19 cellular contexts compared by ENCODE assay signal in the genomic region with DNA sequence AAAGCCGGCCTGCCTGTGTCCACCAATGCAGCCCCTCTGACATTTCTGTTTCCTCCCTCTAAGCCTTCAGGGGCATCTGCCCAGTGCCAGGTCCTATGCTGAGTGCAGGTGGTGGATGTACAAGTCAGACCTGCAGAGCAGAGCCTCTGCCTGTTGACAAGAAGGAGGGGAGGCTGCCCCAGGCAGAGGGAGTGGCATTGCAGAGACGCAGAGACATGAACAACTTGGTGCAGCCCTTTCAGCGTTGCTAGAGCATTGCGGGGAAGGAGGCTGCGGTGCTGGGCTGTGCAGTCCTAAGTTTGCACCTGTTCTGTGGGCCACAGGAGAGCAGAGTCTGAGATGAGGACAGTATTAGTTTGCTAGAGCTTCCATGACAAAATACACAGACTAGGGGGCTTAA.
DNase-seq lines count a peak whose midpoint lies in the region; ATAC-seq, FAIRE-seq and TF ChIP-seq lines count a peak whose summit lies in the region.
"Had no signal": no experiment of that assay in that cellular context is flagged by ENCODE, and none has a peak within 500 bp of the region (broad histone marks: within the 10 kb centered on the region; RNA-seq: fewer than 3 reads in every experiment).

No MANE protein-coding gene starts in this region.

- no peak for TF ChIP-seq CTCF in bronchial epithelial cell (IDR thresholded peaks at IDR 0.05; ENCODE audit: insufficient read depth, low read length, severe bottlenecking)
- no peak for TF ChIP-seq CTCF in type B pancreatic cell (conservative IDR thresholded peaks at IDR 0.05)
- no peak for TF ChIP-seq CTCF in omental fat pad (IDR thresholded peaks at IDR 0.05)

- no peak for FAIRE-seq in bronchial epithelial cell (lab: Jason Lieb, UNC)
- FAIRE-seq: G401.6 had no signal

- H3K27me3 ChIP-seq in bronchial epithelial cell (ENCODE audit: control insufficient read depth, insufficient read depth, low read length) (no peaks in the 10 kb centered on the region), MG63 (no peaks in the 10 kb centered on the region)

- H3K36me3 ChIP-seq in bronchial epithelial cell (ENCODE audit: control insufficient read depth, insufficient read depth, low read length) (no peaks in the 10 kb centered on the region), MG63 (no peaks in the 10 kb centered on the region)

- no peak overlapping the region for H3K27ac Mint-ChIP-seq in activated CD8-positive, alpha-beta memory T cell treated with anti-CD3 and anti-CD28 coated beads, Interleukin-2, amount 10 ng/mL, durations not matched to agents 7 days and 5 days
- H3K27ac Mint-ChIP-seq in type B pancreatic cell: peak overlapping the region; percentile 81
- H3K27ac Mint-ChIP-seq: B cell, H9 had no signal

- H3K27me3 Mint-ChIP-seq in activated CD8-positive, alpha-beta memory T cell treated with anti-CD3 and anti-CD28 coated beads, Interleukin-2, amount 10 ng/mL, durations not matched to agents 7 days and 5 days: peaks cover 19% of the 10 kb centered on the region
- no peaks in the 10 kb centered on the region for H3K27me3 Mint-ChIP-seq in type B pancreatic cell

- peak; percentile 27 for DNase-seq in activated CD8-positive, alpha-beta memory T cell treated with anti-CD3 and anti-CD28 coated beads, Interleukin-2, amount 10 ng/mL, durations not matched to agents 7 days and 5 days
- no peak for DNase-seq in activated CD8-positive, alpha-beta memory T cell treated with anti-CD3 and anti-CD28 coated beads, Interleukin-2, amount 50 U/mL, for 48 hours
- DNase-seq in bronchial epithelial cell (ENCODE audit: low read depth) (peak; percentile 26), islet precursor cell (peak; percentile 78), type B pancreatic cell (ENCODE audit: extremely low spot score, unreplicated experiment) (no peak), MG63 (no peak), omental fat pad (ENCODE audit: low spot score) (no peak), SKM-1 treated with dmso at 0.1 percent for 144 hours (lab: John Stamatoyannopoulos, UW; ENCODE audit: unreplicated experiment) (no peak)
- DNase-seq: DND-41; H9; Karpas-422; NCI-H1092; NCI-H1436 treated with DMSO at 0.1 percent for 48 hours; NCI-H2029; NCI-H526 treated with DMSO at 0.1 percent for 48 hours; NK-92 treated with Interleukin-12 subunit alpha and Interleukin-12 subunit beta, amount 100 ng/mL, for 24 hours; SHP77 had no signal

- no peak overlapping the region for H3K4me3 Mint-ChIP-seq in activated CD8-positive, alpha-beta memory T cell treated with anti-CD3 and anti-CD28 coated beads, Interleukin-2, amount 10 ng/mL, durations not matched to agents 7 days and 5 days
- peak overlapping the region; percentile 81 for H3K4me3 Mint-ChIP-seq in type B pancreatic cell
- H3K4me3 Mint-ChIP-seq: B cell, H9 had no signal

- H3K9me3 Mint-ChIP-seq in activated CD8-positive, alpha-beta memory T cell treated with anti-CD3 and anti-CD28 coated beads, Interleukin-2, amount 10 ng/mL, durations not matched to agents 7 days and 5 days (ENCODE audit: low read depth): no peaks in the 10 kb centered on the region
- no peaks in the 10 kb centered on the region for H3K9me3 Mint-ChIP-seq in type B pancreatic cell
- H3K9me3 Mint-ChIP-seq: H9 had no signal

- CTCF ChIA-PET in activated CD8-positive, alpha-beta memory T cell treated with anti-CD3 and anti-CD28 coated beads, Interleukin-2, amount 10 ng/mL, durations not matched to agents 7 days and 5 days (lab: Charles Lee): interaction anchor here (1.4 kb wide), 1 partner anchor 40 kb away, joined by 3 read pairs; no protein-coding TSS in a partner anchor

- H3K4me3 ChIP-seq in bronchial epithelial cell (ENCODE audit: low read depth, low read length) (no peak overlapping the region), MG63 (no peak overlapping the region)

- no peaks in the 10 kb centered on the region for H3K4me1 Mint-ChIP-seq in activated CD8-positive, alpha-beta memory T cell treated with anti-CD3 and anti-CD28 coated beads, Interleukin-2, amount 10 ng/mL, durations not matched to agents 7 days and 5 days
- peaks cover 8% of the 10 kb centered on the region for H3K4me1 Mint-ChIP-seq in type B pancreatic cell (ENCODE audit: unreplicated experiment)
- H3K4me1 Mint-ChIP-seq: B cell, H9 had no signal

- no peaks in the 10 kb centered on the region for H3K36me3 Mint-ChIP-seq in activated CD8-positive, alpha-beta memory T cell treated with anti-CD3 and anti-CD28 coated beads, Interleukin-2, amount 10 ng/mL, durations not matched to agents 7 days and 5 days
- no peaks in the 10 kb centered on the region for H3K36me3 Mint-ChIP-seq in type B pancreatic cell

- H3K9me3 ChIP-seq in MG63: no peaks in the 10 kb centered on the region

- no peak for ATAC-seq in activated CD8-positive, alpha-beta memory T cell treated with anti-CD3 and anti-CD28 coated beads, Interleukin-2, amount 10 ng/mL, durations not matched to agents 7 days and 5 days
- ATAC-seq in omental fat pad (ENCODE audit: low FRiP score): no peak

Comparison
In these comparisons a context has a peak if more than half of its experiments do, and no peak if none do; other contexts are left out.
1. DNase-seq: peak in activated CD8-positive, alpha-beta memory T cell treated with anti-CD3 and anti-CD28 coated beads, Interleukin-2, amount 10 ng/mL, durations not matched to agents 7 days and 5 days (single experiment), bronchial epithelial cell (single experiment) and islet precursor cell (single experiment); none in activated CD8-positive, alpha-beta memory T cell treated with anti-CD3 and anti-CD28 coated beads, Interleukin-2, amount 50 U/mL, for 48 hours (single experiment), type B pancreatic cell (single experiment), MG63 (single experiment), omental fat pad (single experiment) and SKM-1 treated with dmso at 0.1 percent for 144 hours (single experiment).